Comparison of ENCODE assay signal across 10 cellular contexts in genomic region chr9:114322831-114323531, GRCh38. TPM values are rescaled to one million over a fixed set of nuclear protein-coding genes. Genes with fewer than 3 reads are reported as not detected.
DNase-seq lines count a peak whose midpoint lies in the region; ATAC-seq and TF ChIP-seq lines count a peak whose summit lies in the region.
"Not testable (repeated sequence)": the region's sequence is repeated elsewhere in the genome, so short reads cannot be mapped to it uniquely, and the experiment has no call there.
"Had no signal": no experiment of that assay in that cellular context is flagged by ENCODE, and none has a peak within 500 bp of the region (broad histone marks: within the 10 kb centered on the region; RNA-seq: fewer than 3 reads in every experiment).

TSS of gene ORM1 (plus strand) at chr9:114323098. CDS start at chr9:114323134, 36 bp downstream.

- not testable (repeated sequence) for H2AK5ac ChIP-seq in trophoblast cell (ENCODE audit: low read length)

- peaks cover 13% of the 10 kb centered on the region for H3K4me1 Mint-ChIP-seq in activated CD4-positive, alpha-beta memory T cell treated with anti-CD3 and anti-CD28 coated beads for 36 hours (ENCODE audit: low read depth)

- not testable (repeated sequence) for DNase-seq in AG04450 (ENCODE audit: low read depth, low spot score); activated CD4-positive, alpha-beta memory T cell treated with anti-CD3 and anti-CD28 coated beads for 36 hours; ascending aorta (ENCODE audit: low spot score in 2 of 2); left colon; lower lobe of right lung; trophoblast cell; aorta
- DNase-seq in ecto neural progenitor cell (ENCODE audit: low spot score): peak; percentile 44

- not testable (repeated sequence) for H3K18ac ChIP-seq in trophoblast cell (ENCODE audit: low read length)

- not testable (repeated sequence) for H3K27me3 Mint-ChIP-seq in activated CD4-positive, alpha-beta memory T cell treated with anti-CD3 and anti-CD28 coated beads for 36 hours

- H2AFZ ChIP-seq in trophoblast cell (ENCODE audit: insufficient read depth, low read length, poor library complexity): not testable (repeated sequence)

- H3K14ac ChIP-seq in trophoblast cell (ENCODE audit: low read length): not testable (repeated sequence)

- H3K79me1 ChIP-seq in trophoblast cell (ENCODE audit: low read length): not testable (repeated sequence)

- H3K79me2 ChIP-seq in trophoblast cell (ENCODE audit: control insufficient read depth, insufficient read depth, low read length, poor library complexity): not testable (repeated sequence)

- H3K27ac Mint-ChIP-seq in activated CD4-positive, alpha-beta memory T cell treated with anti-CD3 and anti-CD28 coated beads for 36 hours: not testable (repeated sequence)

- peak within 1 kb of the TSS; percentile 31 for H3K27ac ChIP-seq in AG04450 (ENCODE audit: low read depth, low read length)
- not testable (repeated sequence) for H3K27ac ChIP-seq in ascending aorta; lower lobe of right lung; trophoblast cell (ENCODE audit: low read depth, low read length); aorta (ENCODE audit: low read depth in 1 of 2, low read length in 2 of 2)

- not testable (repeated sequence) for H3K36me3 ChIP-seq in ascending aorta; lower lobe of right lung; trophoblast cell (ENCODE audit: control insufficient read depth in 1 of 2, insufficient read depth in 2 of 2, low read length in 2 of 2); aorta (ENCODE audit: control insufficient read depth in 1 of 2, insufficient read depth in 2 of 2, low read length in 1 of 2)

- ATAC-seq in left colon (peak; percentile 13), lower lobe of right lung (peak; percentile 83), aorta (ENCODE audit: low FRiP score) (peak; percentile 42)

- not testable (repeated sequence) for H3K4me2 ChIP-seq in trophoblast cell (ENCODE audit: low read length)

- no CpG with 5 or more reads among the region's 15 CpGs for WGBS in trophoblast cell (ENCODE audit: extremely low coverage, insufficient coverage, insufficient read length)
- 67 to 85% methylated on average over 2 to 4 of the region's 15 CpGs for WGBS in aorta, 2 donors

- H3K9me3 Mint-ChIP-seq in activated CD4-positive, alpha-beta memory T cell treated with anti-CD3 and anti-CD28 coated beads for 36 hours: not testable (repeated sequence)

- not testable (repeated sequence) for H4K12ac ChIP-seq in trophoblast cell (ENCODE audit: low read depth, low read length)

- not testable (repeated sequence) for H3K27me3 ChIP-seq in AG04450 (ENCODE audit: control insufficient read depth, insufficient read depth, low read length); ascending aorta; lower lobe of right lung (ENCODE audit: low read depth); trophoblast cell (ENCODE audit: insufficient read depth, low read length); aorta (ENCODE audit: control insufficient read depth in 1 of 2, insufficient read depth in 2 of 2, low read length in 1 of 2)

- POLR2A ChIA-PET in AG04450 (lab: Yijun Ruan, JAX): interaction anchor here (0.7 kb wide), 1 partner anchor 43 kb away, joined by 3 read pairs; no protein-coding TSS in a partner anchor
- POLR2A ChIA-PET in activated CD4-positive, alpha-beta memory T cell treated with anti-CD3 and anti-CD28 coated beads for 36 hours (lab: Charles Lee): not testable (repeated sequence)

- H3K9me3 ChIP-seq in AG04450 (ENCODE audit: control insufficient read depth, insufficient read depth, low read length); ascending aorta; lower lobe of right lung; trophoblast cell (ENCODE audit: insufficient read depth, low read depth, low read length); aorta (ENCODE audit: control insufficient read depth, low read length): not testable (repeated sequence)

- not testable (repeated sequence) for H3K4me1 ChIP-seq in ascending aorta; lower lobe of right lung; trophoblast cell (ENCODE audit: control insufficient read depth in 1 of 2, insufficient read depth in 2 of 2, low read length in 2 of 2); aorta (ENCODE audit: control insufficient read depth in 1 of 2, insufficient read depth in 2 of 2, low read length in 2 of 2)

- TF ChIP-seq CTCF in AG04450 (IDR thresholded peaks at IDR 0.05; ENCODE audit: low read depth, low read length); ascending aorta (IDR thresholded peaks at IDR 0.05); lower lobe of right lung (IDR thresholded peaks at IDR 0.05): not testable (repeated sequence)

- H3K4ac ChIP-seq in trophoblast cell (ENCODE audit: low read depth, low read length): not testable (repeated sequence)

- not testable (repeated sequence) for H3K9ac ChIP-seq in trophoblast cell (ENCODE audit: low read length)

- not testable (repeated sequence) for H3K23ac ChIP-seq in trophoblast cell (ENCODE audit: low read length)

- H3K4me3 Mint-ChIP-seq in activated CD4-positive, alpha-beta memory T cell treated with anti-CD3 and anti-CD28 coated beads for 36 hours: peak within 1 kb of the TSS; percentile 16

- not testable (repeated sequence) for H2BK12ac ChIP-seq in trophoblast cell (ENCODE audit: low read length)

- CTCF ChIA-PET in AG04450 (lab: Charles Lee); activated CD4-positive, alpha-beta memory T cell treated with anti-CD3 and anti-CD28 coated beads for 36 hours (lab: Charles Lee): not testable (repeated sequence)

- not testable (repeated sequence) for H3K4me3 ChIP-seq in AG04450 (ENCODE audit: low read depth, low read length); ascending aorta; lower lobe of right lung; trophoblast cell (ENCODE audit: low read depth, low read length); aorta (ENCODE audit: low read length in 2 of 2)

- H4K91ac ChIP-seq in trophoblast cell (ENCODE audit: low read depth, low read length): not testable (repeated sequence)

- H3K36me3 Mint-ChIP-seq in activated CD4-positive, alpha-beta memory T cell treated with anti-CD3 and anti-CD28 coated beads for 36 hours: not testable (repeated sequence)

- H4K8ac ChIP-seq in trophoblast cell (ENCODE audit: low read depth, low read length): not testable (repeated sequence)

- intact Hi-C loops in activated CD4-positive, alpha-beta memory T cell treated with anti-CD3 and anti-CD28 coated beads for 36 hours (cut with micrococcal nuclease): loop anchor here (5.0 kb wide), 2 partner anchors 164 to 264 kb away; partner anchors contain the start of gene ATP6V1G1
- intact Hi-C loops in ascending aorta (cut with DNase I); left colon (cut with DNase I, micrococcal nuclease); lower lobe of right lung (cut with DNase I); aorta (cut with DNase I): not testable (repeated sequence)

- peak within 1 kb of the TSS; percentile 49 for H2BK120ac ChIP-seq in trophoblast cell (ENCODE audit: insufficient read depth, low read length, poor library complexity)

- H2BK5ac ChIP-seq in trophoblast cell (ENCODE audit: low read depth, low read length, poor library complexity): not testable (repeated sequence)

RNA-seq across cellular contexts. Expression of gene ORM1, which starts in this region (rescaled TPM):
- polyA plus RNA-seq in AG04450 (2011; rRNA removed): 0.17 TPM in 1 of 2 replicates, not detected in the other
- polyA minus RNA-seq in AG04450 (2011; rRNA and poly(A)+ RNA removed): not detected in 2 replicates
- not detected for total RNA-seq in activated CD4-positive, alpha-beta memory T cell treated with anti-CD3 and anti-CD28 coated beads for 36 hours
- 53.3 TPM for total RNA-seq in ascending aorta
- not detected for total RNA-seq in left colon
- 9.2 TPM for total RNA-seq in lower lobe of right lung
- polyA plus RNA-seq in trophoblast cell (2013): 0.07 and 0.08 TPM in 2 replicates
- total RNA-seq in aorta: under 1 TPM in 1 of 2 donors, not detected in 1; 0.45 TPM
- polyA plus RNA-seq in aorta: 1 to 10 TPM in 1 of 2 donors, under 1 TPM in 1; 0.28 to 3.0 TPM
- total RNA-seq: A172 had no signal
- polyA plus RNA-seq: IgD-negative memory B cell had no signal

Comparison
In these comparisons a context has a peak if more than half of its experiments do, and no peak if none do; other contexts are left out.
1. Peak in ATAC-seq in left colon; RNA of the gene not detected or under 1 TPM.
2. ATAC-seq: peak in every context shown above with its lines; median percentile 83 in lower lobe of right lung; 42 in aorta; 13 in left colon.